Comparison of ENCODE assay signal across 28 cellular contexts in genomic region chr9:125795970-125796596, GRCh38.
"Had no signal": no experiment of that assay in that cellular context is flagged by ENCODE, and none has a peak within 500 bp of the region (broad histone marks: within the 10 kb centered on the region; RNA-seq: fewer than 3 reads in every experiment).

No MANE protein-coding gene starts in this region.

- H3K36me3 ChIP-seq: adrenal gland, MG63 had no signal

- H3K9me3 ChIP-seq: adrenal gland, MG63 had no signal

- DNase-seq: activated CD4-positive, alpha-beta T cell treated with anti-CD3 and anti-CD28 coated beads for 36 hours; activated CD4-positive, alpha-beta T cell treated with anti-CD3 and anti-CD28 coated beads, Interleukin-2, amount 50 U/mL, for 1 hour; activated CD8-positive, alpha-beta memory T cell treated with anti-CD3 and anti-CD28 coated beads, Interleukin-2, amount 50 U/mL, for 4 hours; activated CD8-positive, alpha-beta T cell treated with anti-CD3 and anti-CD28 coated beads for 36 hours; activated naive CD4-positive, alpha-beta T cell treated with anti-CD3 and anti-CD28 coated beads, Interleukin-2, amount 50 U/mL, for 16 hours; activated naive CD8-positive, alpha-beta T cell treated with anti-CD3 and anti-CD28 coated beads, Interleukin-2, amount 10 ng/mL, durations not matched to agents 7 days and 5 days; adrenal gland; anterior cingulate cortex; cerebellar nuclear complex; MG63; MV-4-11; NCI-H1092 treated with DMSO at 0.1 percent for 48 hours; NCI-H1436 treated with DMSO at 0.1 percent for 48 hours; NCI-H187; NCI-H2081; NCI-H2171; NCI-H2227 treated with DMSO at 0.1 percent for 48 hours; NCI-H526; NCI-H82; OCI-M1; RPMI8226; T-cell; T-helper 2 cell; T1000 had no signal

- H3K27ac ChIP-seq: adrenal gland, SK-N-MC, VCaP had no signal

- H3K27me3 ChIP-seq: adrenal gland, MG63 had no signal

- H3K4me3 ChIP-seq: adrenal gland, MG63, SK-N-MC had no signal

- ATAC-seq: activated CD4-positive, alpha-beta T cell treated with anti-CD3 and anti-CD28 coated beads for 36 hours; activated CD8-positive, alpha-beta T cell treated with anti-CD3 and anti-CD28 coated beads for 36 hours; Panc1; Right ventricle myocardium inferior; T-cell had no signal
